ENCODE assay signal across 21 cellular contexts in genomic region chr6:20509211-20509610, GRCh38.
"Had no signal": no experiment of that assay in that cellular context is flagged by ENCODE, and none has a peak within 500 bp of the region (broad histone marks: within the 10 kb centered on the region; RNA-seq: fewer than 3 reads in every experiment).

No MANE protein-coding gene starts in this region.

- H3K36me3 Mint-ChIP-seq: activated naive CD4-positive, alpha-beta T cell treated with anti-CD3 and anti-CD28 coated beads, Interleukin-2, amount 50 U/mL, for 24 hours had no signal

- H3K36me3 ChIP-seq: WERI-Rb-1 had no signal

- H3K9me3 ChIP-seq: body of pancreas had no signal

- H3K4me2 ChIP-seq: KMS-11 had no signal

- H3K4me3 Mint-ChIP-seq: activated CD8-positive, alpha-beta T cell treated with anti-CD3 and anti-CD28 coated beads, Interleukin-2, amount 10 ng/mL, durations not matched to agents 7 days and 5 days; activated naive CD4-positive, alpha-beta T cell treated with anti-CD3 and anti-CD28 coated beads, Interleukin-2, amount 50 U/mL, for 24 hours; T-helper 17 cell had no signal

- H3K4me1 ChIP-seq: body of pancreas had no signal

- H3K27ac Mint-ChIP-seq: activated CD8-positive, alpha-beta T cell treated with anti-CD3 and anti-CD28 coated beads, Interleukin-2, amount 10 ng/mL, durations not matched to agents 7 days and 5 days; activated naive CD4-positive, alpha-beta T cell treated with anti-CD3 and anti-CD28 coated beads, Interleukin-2, amount 50 U/mL, for 24 hours; T-helper 17 cell had no signal

- H3K27me3 Mint-ChIP-seq: activated naive CD4-positive, alpha-beta T cell treated with anti-CD3 and anti-CD28 coated beads, Interleukin-2, amount 50 U/mL, for 24 hours had no signal

- H3K4me1 Mint-ChIP-seq: activated naive CD4-positive, alpha-beta T cell treated with anti-CD3 and anti-CD28 coated beads, Interleukin-2, amount 50 U/mL, for 24 hours had no signal

- H3K27me3 ChIP-seq: body of pancreas had no signal

- H3K27ac ChIP-seq: body of pancreas, KMS-11, WERI-Rb-1 had no signal

- H3K9ac ChIP-seq: KMS-11 had no signal

- H3K9me3 Mint-ChIP-seq: activated naive CD4-positive, alpha-beta T cell treated with anti-CD3 and anti-CD28 coated beads, Interleukin-2, amount 50 U/mL, for 24 hours had no signal

- ATAC-seq: activated CD4-positive, CD25-positive, alpha-beta regulatory T cell treated with anti-CD3 and anti-CD28 coated beads, Interleukin-2, amount 50 U/mL, for 24 hours; activated CD8-positive, alpha-beta T cell treated with anti-CD3 and anti-CD28 coated beads, Interleukin-2, amount 10 ng/mL, durations not matched to agents 7 days and 5 days; body of pancreas; PC-3; T-helper 17 cell had no signal

- DNase-seq: activated CD4-positive, alpha-beta T cell treated with anti-CD3 and anti-CD28 coated beads for 4 hours; activated CD8-positive, alpha-beta memory T cell treated with anti-CD3 and anti-CD28 coated beads, Interleukin-2, amount 50 U/mL, for 48 hours; activated CD8-positive, alpha-beta T cell treated with anti-CD3 and anti-CD28 coated beads, Interleukin-2, amount 10 ng/mL, durations not matched to agents 7 days and 5 days; activated naive CD4-positive, alpha-beta T cell; activated T-cell treated with anti-CD3 and anti-CD28 coated beads, Interleukin-2, amount 50 U/mL, for 1 hour; aorta; body of pancreas; central memory CD4-positive, alpha-beta T cell; NCI-H1092; NCI-H1417; NCI-H1930; NCI-H2171; NCI-H2227 treated with DMSO at 0.1 percent for 48 hours; NCI-H510A treated with DMSO at 0.1 percent for 48 hours; SIG-M5; T-helper 17 cell; WERI-Rb-1 had no signal

- H3K4me3 ChIP-seq: body of pancreas had no signal
